8 cellular contexts compared by ENCODE assay signal in the genomic region with DNA sequence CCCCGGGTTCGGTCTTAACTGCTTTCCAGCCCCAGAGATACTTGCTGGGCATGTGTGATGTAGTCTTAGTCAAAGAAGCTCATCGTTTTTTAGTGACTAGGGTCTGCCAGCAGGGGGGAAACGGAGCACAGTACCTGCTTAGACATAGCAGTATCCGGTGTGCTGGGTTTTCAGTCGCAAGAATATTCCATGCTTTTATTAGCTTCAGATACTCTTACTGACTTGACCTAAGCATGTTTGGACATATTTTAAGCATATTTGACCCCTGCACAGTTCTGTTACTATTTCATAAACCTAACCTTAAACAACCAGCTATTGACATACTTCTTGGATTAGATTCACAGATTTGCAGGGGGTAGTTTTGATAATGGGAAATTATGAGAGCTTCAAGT. TPM values are rescaled to one million over a fixed set of nuclear protein-coding genes. Genes with fewer than 3 reads are reported as not detected.
A peak's percentile ranks its signal among the peaks of the same experiment; 100 is the strongest.
DNase-seq lines count a peak whose midpoint lies in the region; ATAC-seq and TF ChIP-seq lines count a peak whose summit lies in the region.

No MANE protein-coding gene starts in this region.

- H3K9me3 Mint-ChIP-seq in activated CD4-positive, alpha-beta T cell treated with anti-CD3 and anti-CD28 coated beads for 36 hours (ENCODE audit: low read depth): no peaks in the 10 kb centered on the region

- H3K27me3 ChIP-seq in duodenal mucosa (ENCODE audit: control insufficient read depth in 1 of 2, insufficient read depth in 2 of 2, low read length in 2 of 2) (no peaks in the 10 kb centered on the region), muscle layer of colon (ENCODE audit: control insufficient read depth in 1 of 2, insufficient read depth in 2 of 2, low read length in 2 of 2) (no peaks in the 10 kb centered on the region)

- H3K9ac ChIP-seq in duodenal mucosa (ENCODE audit: low read depth in 1 of 2, low read length in 2 of 2) (peak overlapping the region; percentile 69 to 79), muscle layer of colon (ENCODE audit: low read length) (peak overlapping the region; percentile 59)

- CTCF ChIA-PET in activated CD4-positive, alpha-beta T cell treated with anti-CD3 and anti-CD28 coated beads for 36 hours (lab: Charles Lee): interaction anchor here (0.6 to 2.9 kb wide), 31 partner anchors 11 to 1186 kb away, joined by 3 to 21 read pairs (median 3); a partner anchor contains a TSS

- DNase-seq in AG09309 (ENCODE audit: low read depth) (peak; percentile 34), NCI-H524 (lab: John Stamatoyannopoulos, UW) (peak; percentile 11 to 77), stromal cell of bone marrow (ENCODE audit: low read depth) (peak; percentile 33)
- DNase-seq in activated CD4-positive, alpha-beta T cell treated with anti-CD3 and anti-CD28 coated beads for 36 hours: peak; percentile 81

- H3K4me1 ChIP-seq in duodenal mucosa (ENCODE audit: control insufficient read depth in 1 of 2, insufficient read depth in 2 of 2, low read length in 2 of 2): peaks cover 15% of the 10 kb centered on the region in 2 donors
- H3K4me1 ChIP-seq in muscle layer of colon (ENCODE audit: insufficient read depth, low read length): peaks cover 11% of the 10 kb centered on the region

- peak overlapping the region; percentile 92 for H3K4me3 ChIP-seq in AG09309 (ENCODE audit: control insufficient read depth, low read depth, low read length)
- H3K4me3 ChIP-seq in duodenal mucosa (ENCODE audit: low read depth in 1 of 2, low read length in 2 of 2): peak overlapping the region; percentile 79 to 85
- H3K4me3 ChIP-seq in muscle layer of colon (ENCODE audit: low read depth in 1 of 2, low read length in 2 of 2): peak overlapping the region; percentile 53 to 88

- no peaks in the 10 kb centered on the region for H3K27me3 Mint-ChIP-seq in activated CD4-positive, alpha-beta T cell treated with anti-CD3 and anti-CD28 coated beads for 36 hours

- peak overlapping the region; percentile 96 for H3K4me3 Mint-ChIP-seq in activated CD4-positive, alpha-beta T cell treated with anti-CD3 and anti-CD28 coated beads for 36 hours

- H3K36me3 ChIP-seq in duodenal mucosa (ENCODE audit: control insufficient read depth in 1 of 2, insufficient read depth in 2 of 2, low read length in 2 of 2) (no peaks in the 10 kb centered on the region), muscle layer of colon (ENCODE audit: insufficient read depth, low read length) (no peaks in the 10 kb centered on the region)

- intact Hi-C loops in activated CD4-positive, alpha-beta T cell treated with anti-CD3 and anti-CD28 coated beads for 36 hours (cut with DNase I, micrococcal nuclease): loop anchor here (1.0 to 5.0 kb wide), 3 partner anchors 37 to 303 kb away; no protein-coding TSS in a partner anchor

- H3K4me1 Mint-ChIP-seq in activated CD4-positive, alpha-beta T cell treated with anti-CD3 and anti-CD28 coated beads for 36 hours: peaks cover 59% of the 10 kb centered on the region

- peaks cover 34% of the 10 kb centered on the region for H3K36me3 Mint-ChIP-seq in activated CD4-positive, alpha-beta T cell treated with anti-CD3 and anti-CD28 coated beads for 36 hours (ENCODE audit: low read depth)

- peak overlapping the region; percentile 99 for H3K27ac Mint-ChIP-seq in activated CD4-positive, alpha-beta T cell treated with anti-CD3 and anti-CD28 coated beads for 36 hours

- no peaks in the 10 kb centered on the region for H3K9me3 ChIP-seq in duodenal mucosa (ENCODE audit: control insufficient read depth in 1 of 2, low read length in 2 of 2)
- no peaks in the 10 kb centered on the region for H3K9me3 ChIP-seq in muscle layer of colon (ENCODE audit: low read length)

- H3K27ac ChIP-seq in duodenal mucosa (ENCODE audit: low read depth, low read length) (no peak overlapping the region), muscle layer of colon (ENCODE audit: low read depth, low read length) (peak overlapping the region; percentile 86)

- TF ChIP-seq CTCF in AG09309 (IDR thresholded peaks at IDR 0.05; ENCODE audit: control insufficient read depth, insufficient read depth, low read depth, low read length, missing control alignments): peak; percentile 65

- peak; percentile 29 for ATAC-seq in GM18861 (IDR thresholded peaks at IDR 0.05; ENCODE audit: unreplicated experiment)
- ATAC-seq in HG03342 (IDR thresholded peaks at IDR 0.05; ENCODE audit: unreplicated experiment): peak; percentile 31
- ATAC-seq in activated CD4-positive, alpha-beta T cell treated with anti-CD3 and anti-CD28 coated beads for 36 hours: peak; percentile 20

- POLR2A ChIA-PET in activated CD4-positive, alpha-beta T cell treated with anti-CD3 and anti-CD28 coated beads for 36 hours (lab: Charles Lee): interaction anchor here (0.6 to 1.8 kb wide), 4 partner anchors 27 to 129 kb away, joined by 3 to 12 read pairs (median 7); a partner anchor contains a TSS

RNA-seq across cellular contexts. Expression of a gene that starts 3.0 kb away (rescaled TPM):
- 10 to 100 TPM; 17.3 to 17.5 TPM for total RNA-seq in activated CD4-positive, alpha-beta T cell treated with anti-CD3 and anti-CD28 coated beads for 36 hours
